In the genomic region with DNA sequence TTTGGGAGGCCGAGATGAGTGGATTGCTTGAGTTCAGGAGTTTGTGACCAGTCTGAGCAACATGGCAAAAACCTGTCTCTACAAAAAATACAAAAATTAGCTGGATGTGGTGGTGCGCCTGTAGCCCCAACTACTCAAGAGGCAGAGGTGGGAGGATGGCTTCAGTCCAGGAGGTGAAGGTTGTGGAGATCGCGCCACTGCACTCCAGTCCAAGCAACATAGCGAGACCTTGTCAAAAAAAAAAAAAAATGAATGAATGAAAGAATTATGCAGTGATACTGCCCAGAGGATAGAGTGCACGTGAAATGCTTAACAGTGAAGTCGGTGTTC, we compare ENCODE assay signal across 6 cellular contexts. TPM values are rescaled to one million over a fixed set of nuclear protein-coding genes. Genes with fewer than 3 reads are reported as not detected.
DNase-seq lines count a peak whose midpoint lies in the region; FAIRE-seq and TF ChIP-seq lines count a peak whose summit lies in the region.

No MANE protein-coding gene starts in this region.

- H3K9me3 ChIP-seq in PC-9 (ENCODE audit: insufficient read depth, low read depth) (no peaks in the 10 kb centered on the region), keratinocyte (ENCODE audit: control insufficient read depth, low read depth, low read length) (no peaks in the 10 kb centered on the region)

- intact Hi-C loops in PC-9 (cut with micrococcal nuclease; ENCODE audit: unreplicated experiment) = loop anchor here (1.0 kb wide), 1 partner anchor 23 kb away; the partner anchor contains the start of gene IPO13

- TF ChIP-seq CTCF in AG10803 (conservative IDR thresholded peaks at IDR 0.05; ENCODE audit: low read length) (peak; percentile 23; the same call in 1 of the 2 replicates), PC-9 (conservative IDR thresholded peaks at IDR 0.05) (no peak), keratinocyte (optimal IDR thresholded peaks at IDR 0.05 in 1 of 3, IDR thresholded peaks at IDR 0.05 in 1 of 3, conservative IDR thresholded peaks at IDR 0.05 in 1 of 3; ENCODE audit: extremely low read depth in 1 of 3, insufficient read depth in 2 of 3, low read length in 3 of 3) (no peak)

- POLR2A ChIA-PET in PC-9 (lab: Charles Lee; ENCODE audit: unreplicated experiment) = interaction anchor here (0.7 kb wide), 2 partner anchors 23 to 388 kb away, joined by 3 to 4 read pairs; partner anchors contain the start of gene IPO13

- CTCF ChIA-PET in PC-9 (lab: Charles Lee) = interaction anchor here (1.3 kb wide), 1 partner anchor 36 kb away, joined by 4 read pairs; no protein-coding TSS in a partner anchor

- 0 out of 2 replicates have a peak, but pooled peaks cover 6% of the 10 kb centered on the region for H3K36me3 ChIP-seq in PC-9 (ENCODE audit: low read depth)
- H3K36me3 ChIP-seq in keratinocyte (ENCODE audit: control insufficient read depth in 2 of 2, extremely low read depth in 1 of 2, insufficient read depth in 2 of 2, low read length in 2 of 2) = peaks cover 22 to 30% of the 10 kb centered on the region in 2 experiments

- H4K20me1 ChIP-seq in PC-9 (ENCODE audit: insufficient read depth) = no peaks in the 10 kb centered on the region
- no peaks in the 10 kb centered on the region for H4K20me1 ChIP-seq in keratinocyte (ENCODE audit: control insufficient read depth, extremely low read depth, insufficient read depth, low read length)

- H3K27me3 ChIP-seq in PC-9 (ENCODE audit: insufficient read depth, low read depth) (no peaks in the 10 kb centered on the region), keratinocyte (ENCODE audit: control insufficient read depth, extremely low read depth, insufficient read depth, low read length) (no peaks in the 10 kb centered on the region)

- H3K27ac ChIP-seq in PC-9 (no peak overlapping the region), keratinocyte (ENCODE audit: control insufficient read depth, insufficient read depth, low read length) (no peak overlapping the region)

- H3K4me3 ChIP-seq in AG10803 (ENCODE audit: low read length) (no peak overlapping the region; the same call in 1 of the 2 replicates), PC-9 (peak overlapping the region; percentile 100; the same call in 1 of the 2 replicates), keratinocyte (ENCODE audit: control insufficient read depth in 2 of 3, extremely low read depth in 1 of 3, insufficient read depth in 2 of 3, low read depth in 1 of 3, low read length in 3 of 3) (no peak overlapping the region)

- H3K4me2 ChIP-seq in PC-9 (peak overlapping the region; percentile 96), keratinocyte (ENCODE audit: control insufficient read depth, extremely low read depth, insufficient read depth, low read depth, low read length) (peak overlapping the region; percentile 45)

- H3K4me1 ChIP-seq in PC-9 (replicated peaks; ENCODE audit: insufficient read depth) (peaks cover 15% of the 10 kb centered on the region), keratinocyte (ENCODE audit: control insufficient read depth, extremely low read depth, insufficient read depth, low read length) (peaks cover 16% of the 10 kb centered on the region)

- H3F3A ChIP-seq in PC-9 (ENCODE audit: insufficient read depth, low read depth) = peaks cover 30% of the 10 kb centered on the region

- H3K9me1 ChIP-seq in keratinocyte (ENCODE audit: control insufficient read depth, extremely low read depth, insufficient read depth, low read length) = peaks cover 5% of the 10 kb centered on the region

- dilution Hi-C loops in keratinocyte (cut with MboI; ENCODE audit: extremely low pct_ligation_motif_present, low sequenced_read_pairs) = no loop called here

- H3K9me2 ChIP-seq in PC-9 (ENCODE audit: insufficient read depth) = no peaks in the 10 kb centered on the region

- peak overlapping the region; percentile 65; the same call in 1 of the 2 replicates for H2AFZ ChIP-seq in PC-9
- no peak overlapping the region for H2AFZ ChIP-seq in keratinocyte (ENCODE audit: control insufficient read depth, low read length)

- no peak for FAIRE-seq in keratinocyte (lab: Jason Lieb, UNC)

- BruUV-seq in PC-9 (replicated peaks; lab: Mats Ljungman, UMichigan) = no TSS peak

- peaks cover 19% of the 10 kb centered on the region for H3K79me2 ChIP-seq in PC-9 (ENCODE audit: low read depth)
- H3K79me2 ChIP-seq in keratinocyte (ENCODE audit: control insufficient read depth, insufficient read depth, low read length) = peaks cover 17% of the 10 kb centered on the region

- no peak overlapping the region for H3K9ac ChIP-seq in keratinocyte (ENCODE audit: control insufficient read depth, extremely low read depth, insufficient read depth, low read length)

- no peak for DNase-seq in AG10803 (ENCODE audit: low read depth)
- DNase-seq in PC-9 = no peak
- DNase-seq in keratinocyte (ENCODE audit: low read depth, low spot score) = no peak
- no peak for DNase-seq in NCI-H82 treated with DMSO at 0.1 percent for 48 hours (lab: John Stamatoyannopoulos, UW; ENCODE audit: unreplicated experiment)
- no peak for DNase-seq in stimulated activated CD4-positive, alpha-beta T cell treated with anti-CD3 and anti-CD28 coated beads, Interleukin-1b, Interleukin-23, amount 100 ng/mL, for 48 hours
- DNase-seq in NCI-H1092 treated with DMSO at 0.1 percent for 48 hours (lab: John Stamatoyannopoulos, UW) = no peak

RNA-seq across cellular contexts. Expression of gene DPH2, which starts 0.4 kb away (rescaled TPM):
- total RNA-seq in PC-9 (2021) = 32.8 and 37.8 TPM in 2 replicates
- polyA plus RNA-seq in keratinocyte = 30.3 to 35.1 TPM (median 33.5 TPM) in 3 replicates
- 20.3 TPM for polyA plus RNA-seq in keratinocyte (2011; ENCODE audit: low read depth)
- 20.0 and 29.5 TPM in 2 replicates for polyA plus RNA-seq in keratinocyte (2011; cell fraction: cytosol; rRNA removed)
- polyA plus RNA-seq in keratinocyte (2011; cell fraction: nucleus; rRNA removed) = 72.0 and 76.9 TPM in 2 replicates
- 25.8 and 25.9 TPM in 2 replicates for polyA plus RNA-seq in keratinocyte (2012; ENCODE audit: low replicate concordance)
- 29.9 to 66.6 TPM (median 33.9 TPM) in 3 replicates for polyA minus RNA-seq in keratinocyte
- polyA minus RNA-seq in keratinocyte (2011; cell fraction: cytosol; rRNA and poly(A)+ RNA removed) = 35.1 TPM
- polyA minus RNA-seq in keratinocyte (2011; cell fraction: nucleus; rRNA and poly(A)+ RNA removed) = 19.2 and 21.3 TPM in 2 replicates

RNA-seq across cellular contexts. Expression of gene ATP6V0B, which starts 5.4 kb away (rescaled TPM):
- total RNA-seq in PC-9 (2021) = 110 and 125 TPM in 2 replicates
- polyA plus RNA-seq in keratinocyte = 195 to 325 TPM (median 233 TPM) in 3 replicates
- 37.8 TPM for polyA plus RNA-seq in keratinocyte (2011; ENCODE audit: low read depth)
- 213 and 278 TPM in 2 replicates for polyA plus RNA-seq in keratinocyte (2011; cell fraction: cytosol; rRNA removed)
- polyA plus RNA-seq in keratinocyte (2011; cell fraction: nucleus; rRNA removed) = 257 and 265 TPM in 2 replicates
- polyA plus RNA-seq in keratinocyte (2012; ENCODE audit: low replicate concordance) = 176 and 266 TPM in 2 replicates
- 176 to 259 TPM (median 180 TPM) in 3 replicates for polyA minus RNA-seq in keratinocyte
- 211 TPM for polyA minus RNA-seq in keratinocyte (2011; cell fraction: cytosol; rRNA and poly(A)+ RNA removed)
- 69.2 and 72.5 TPM in 2 replicates for polyA minus RNA-seq in keratinocyte (2011; cell fraction: nucleus; rRNA and poly(A)+ RNA removed)

RNA-seq across cellular contexts. Expression of gene B4GALT2, which starts 9.6 kb away (rescaled TPM):
- 66.2 and 72.9 TPM in 2 replicates for total RNA-seq in PC-9 (2021)
- 39.6 to 60.7 TPM (median 50.4 TPM) in 3 replicates for polyA plus RNA-seq in keratinocyte
- polyA plus RNA-seq in keratinocyte (2011; ENCODE audit: low read depth) = 10.2 TPM
- 28.8 and 65.0 TPM in 2 replicates for polyA plus RNA-seq in keratinocyte (2011; cell fraction: cytosol; rRNA removed)
- polyA plus RNA-seq in keratinocyte (2011; cell fraction: nucleus; rRNA removed) = 25.2 and 34.4 TPM in 2 replicates
- 39.3 and 79.8 TPM in 2 replicates for polyA plus RNA-seq in keratinocyte (2012; ENCODE audit: low replicate concordance)
- polyA minus RNA-seq in keratinocyte = 43.2 to 116 TPM (median 55.0 TPM) in 3 replicates
- 108 TPM for polyA minus RNA-seq in keratinocyte (2011; cell fraction: cytosol; rRNA and poly(A)+ RNA removed)
- 21.2 and 21.3 TPM in 2 replicates for polyA minus RNA-seq in keratinocyte (2011; cell fraction: nucleus; rRNA and poly(A)+ RNA removed)

RNA-seq across cellular contexts. Expression of gene CCDC24, which starts 22.0 kb away (rescaled TPM):
- total RNA-seq in PC-9 (2021) = 47.9 and 56.5 TPM in 2 replicates
- polyA plus RNA-seq in keratinocyte = 5.2 to 6.2 TPM (median 5.2 TPM) in 3 replicates
- 2.0 TPM for polyA plus RNA-seq in keratinocyte (2011; ENCODE audit: low read depth)
- 3.0 and 7.9 TPM in 2 replicates for polyA plus RNA-seq in keratinocyte (2011; cell fraction: cytosol; rRNA removed)
- 13.4 and 19.2 TPM in 2 replicates for polyA plus RNA-seq in keratinocyte (2011; cell fraction: nucleus; rRNA removed)
- polyA plus RNA-seq in keratinocyte (2012; ENCODE audit: low replicate concordance) = 2.3 and 9.6 TPM in 2 replicates
- polyA minus RNA-seq in keratinocyte = 1.4 to 3.9 TPM (median 2.9 TPM) in 3 replicates
- polyA minus RNA-seq in keratinocyte (2011; cell fraction: cytosol; rRNA and poly(A)+ RNA removed) = 7.5 TPM
- 4.0 and 4.2 TPM in 2 replicates for polyA minus RNA-seq in keratinocyte (2011; cell fraction: nucleus; rRNA and poly(A)+ RNA removed)

RNA-seq across cellular contexts. Expression of gene IPO13, which starts 22.6 kb away (rescaled TPM):
- total RNA-seq in PC-9 (2021) = 25.0 and 27.2 TPM in 2 replicates
- polyA plus RNA-seq in keratinocyte = 20.7 to 40.0 TPM (median 35.7 TPM) in 3 replicates
- polyA plus RNA-seq in keratinocyte (2011; ENCODE audit: low read depth) = 29.5 TPM
- 23.3 and 31.4 TPM in 2 replicates for polyA plus RNA-seq in keratinocyte (2011; cell fraction: cytosol; rRNA removed)
- polyA plus RNA-seq in keratinocyte (2011; cell fraction: nucleus; rRNA removed) = 88.6 and 100 TPM in 2 replicates
- 28.3 and 31.7 TPM in 2 replicates for polyA plus RNA-seq in keratinocyte (2012; ENCODE audit: low replicate concordance)
- 68.1 to 123 TPM (median 111 TPM) in 3 replicates for polyA minus RNA-seq in keratinocyte
- 58.1 TPM for polyA minus RNA-seq in keratinocyte (2011; cell fraction: cytosol; rRNA and poly(A)+ RNA removed)
- 46.1 and 57.6 TPM in 2 replicates for polyA minus RNA-seq in keratinocyte (2011; cell fraction: nucleus; rRNA and poly(A)+ RNA removed)
